ENCODE assay signal across 22 cellular contexts in genomic region chr16:4954714-4955113, GRCh38. TPM values are rescaled to one million over a fixed set of nuclear protein-coding genes. Genes with fewer than 3 reads are reported as not detected.
"Had no signal": no experiment of that assay in that cellular context is flagged by ENCODE, and none has a peak within 500 bp of the region (broad histone marks: within the 10 kb centered on the region; RNA-seq: fewer than 3 reads in every experiment).

No MANE protein-coding gene starts in this region.

- H3K27me3 ChIP-seq: ascending aorta, body of pancreas had no signal

- H3K27ac ChIP-seq: ascending aorta, body of pancreas had no signal

- H3K9me3 ChIP-seq: ascending aorta, body of pancreas had no signal

- H3K36me3 ChIP-seq: ascending aorta had no signal

- H3K4me3 ChIP-seq: ascending aorta, body of pancreas had no signal

- DNase-seq: activated CD4-positive, alpha-beta T cell treated with anti-CD3 and anti-CD28 coated beads for 48 hours; activated CD4-positive, alpha-beta T cell treated with anti-CD3 and anti-CD28 coated beads, Interleukin-2, amount 50 U/mL, for 4 hours; activated CD4-positive, CD25-positive, alpha-beta regulatory T cell treated with anti-CD3 and anti-CD28 coated beads, Interleukin-2, amount 50 U/mL, for 72 hours; activated CD8-positive, alpha-beta memory T cell treated with anti-CD3 and anti-CD28 coated beads, Interleukin-2, amount 10 ng/mL, durations not matched to agents 7 days and 5 days; activated effector memory CD4-positive, alpha-beta T cell treated with Interleukin-2 at 50 U/mL for 16 hours; activated naive CD4-positive, alpha-beta T cell; activated naive CD8-positive, alpha-beta T cell treated with anti-CD3 and anti-CD28 coated beads, Interleukin-2, amount 50 U/mL, for 24 hours; activated T-cell treated with anti-CD3 and anti-CD28 coated beads, Interleukin-2, amount 50 U/mL, for 24 hours; amniotic stem cell; body of pancreas; KG1; NCI-H1048; NCI-H1694; NCI-H2029 treated with DMSO at 0.1 percent for 48 hours; NCI-H524 treated with DMSO at 0.1 percent for 48 hours; NCI-H82; SIG-M5; T-helper 17 cell; T-helper 9 cell had no signal

RNA-seq across cellular contexts. Expression of gene SEC14L5, which starts 3.4 kb away (rescaled TPM):
- total RNA-seq: activated CD8-positive, alpha-beta memory T cell treated with anti-CD3 and anti-CD28 coated beads, Interleukin-2, amount 10 ng/mL, durations not matched to agents 7 days and 5 days; activated T-helper 1 cell treated with anti-CD3 and anti-CD28 coated beads, Interleukin-12 subunit alpha, Interleukin-12 subunit beta, Interleukin-2, Interleukin-4 antibody, amounts not matched to agents 30 ng/mL and 10 ng/mL and 1 ng/mL, durations not matched to agents 14 hours and 24 hours and 36 hours; LHCN-M2 had no signal

RNA-seq across cellular contexts. Expression of gene PPL, which starts 17.8 kb away (rescaled TPM):
- total RNA-seq: activated T-helper 1 cell treated with anti-CD3 and anti-CD28 coated beads, Interleukin-12 subunit alpha, Interleukin-12 subunit beta, Interleukin-2, Interleukin-4 antibody, amounts not matched to agents 30 ng/mL and 10 ng/mL and 1 ng/mL, durations not matched to agents 14 hours and 24 hours and 36 hours; T-helper 17 cell had no signal
